Comparison of ENCODE assay signal across 28 cellular contexts in genomic region chr15:101171954-101172353, GRCh38.
DNase-seq lines count a peak whose midpoint lies in the region; ATAC-seq and TF ChIP-seq lines count a peak whose summit lies in the region.
"Had no signal": no experiment of that assay in that cellular context is flagged by ENCODE, and none has a peak within 500 bp of the region (broad histone marks: within the 10 kb centered on the region; RNA-seq: fewer than 3 reads in every experiment).

No MANE protein-coding gene starts in this region.

- H3K9me3 ChIP-seq in SK-N-MC (ENCODE audit: low read depth, low read length) = no peaks in the 10 kb centered on the region
- H3K9me3 ChIP-seq: left lung, Peyer's patch, SJCRH30, transverse colon had no signal

- H3K27me3 Mint-ChIP-seq in activated naive CD8-positive, alpha-beta T cell = no peaks in the 10 kb centered on the region
- no peaks in the 10 kb centered on the region for H3K27me3 Mint-ChIP-seq in activated naive CD8-positive, alpha-beta T cell treated with anti-CD3 and anti-CD28 coated beads for 36 hours
- H3K27me3 Mint-ChIP-seq in glutamatergic neuron (ENCODE audit: unreplicated experiment) (peaks cover 24% of the 10 kb centered on the region), osteocyte (ENCODE audit: unreplicated experiment) (no peaks in the 10 kb centered on the region)
- H3K27me3 Mint-ChIP-seq: activated CD4-positive, alpha-beta memory T cell treated with anti-CD3 and anti-CD28 coated beads, Interleukin-2, amount 10 ng/mL, durations not matched to agents 7 days and 5 days; activated naive CD4-positive, alpha-beta T cell treated with anti-CD3 and anti-CD28 coated beads, Interleukin-2, amount 50 U/mL, for 24 hours; activated T-helper 17 cell treated with anti-CD3 and anti-CD28 coated beads, Interleukin-2, amount 50 U/mL, for 72 hours; naive B cell; stimulated activated naive CD8-positive, alpha-beta T cell treated with anti-CD3 and anti-CD28 coated beads, Interleukin-15, amount 100 ng/mL, for 72 hours had no signal

- no peak for DNase-seq in activated naive CD8-positive, alpha-beta T cell treated with anti-CD3 and anti-CD28 coated beads for 36 hours
- no peak for DNase-seq in SK-N-MC (ENCODE audit: low read depth, low spot score)
- DNase-seq in glutamatergic neuron = no peak
- no peak for DNase-seq in ecto neural progenitor cell (ENCODE audit: low spot score)
- no peak for DNase-seq in osteocyte (ENCODE audit: extremely low spot score, unreplicated experiment)
- no peak for DNase-seq in NCI-H1092 treated with DMSO at 0.1 percent for 48 hours (lab: John Stamatoyannopoulos, UW)
- DNase-seq: activated CD4-positive, alpha-beta memory T cell treated with anti-CD3 and anti-CD28 coated beads, Interleukin-2, amount 10 ng/mL, durations not matched to agents 7 days and 5 days; activated CD4-positive, CD25-positive, alpha-beta regulatory T cell treated with anti-CD3 and anti-CD28 coated beads, Interleukin-2, amount 50 U/mL, for 72 hours; activated CD8-positive, alpha-beta memory T cell treated with anti-CD3 and anti-CD28 coated beads, Interleukin-2, amount 50 U/mL, for 48 hours; aorta; caudate nucleus; cortex of kidney; DMS53; HCEC 1CT; KG1; left lung; mesenchymal stem cell; naive B cell; NCI-H1694 treated with DMSO at 0.1 percent for 48 hours; Peyer's patch; stimulated activated naive CD8-positive, alpha-beta T cell treated with anti-CD3 and anti-CD28 coated beads, Interleukin-15, amount 100 ng/mL, for 72 hours; transverse colon had no signal

- H3K4me3 Mint-ChIP-seq in activated naive CD8-positive, alpha-beta T cell = no peak overlapping the region
- H3K4me3 Mint-ChIP-seq in activated naive CD8-positive, alpha-beta T cell treated with anti-CD3 and anti-CD28 coated beads for 36 hours = no peak overlapping the region
- peak overlapping the region; percentile 57 for H3K4me3 Mint-ChIP-seq in glutamatergic neuron (ENCODE audit: unreplicated experiment)
- H3K4me3 Mint-ChIP-seq in osteocyte (ENCODE audit: unreplicated experiment) = no peak overlapping the region
- H3K4me3 Mint-ChIP-seq: activated CD4-positive, alpha-beta memory T cell treated with anti-CD3 and anti-CD28 coated beads, Interleukin-2, amount 10 ng/mL, durations not matched to agents 7 days and 5 days; activated naive CD4-positive, alpha-beta T cell treated with anti-CD3 and anti-CD28 coated beads, Interleukin-2, amount 50 U/mL, for 24 hours; activated T-helper 17 cell treated with anti-CD3 and anti-CD28 coated beads, Interleukin-2, amount 50 U/mL, for 72 hours; naive B cell; stimulated activated naive CD8-positive, alpha-beta T cell treated with anti-CD3 and anti-CD28 coated beads, Interleukin-15, amount 100 ng/mL, for 72 hours had no signal

- H3K27ac Mint-ChIP-seq in activated naive CD8-positive, alpha-beta T cell = peak overlapping the region; percentile 64
- H3K27ac Mint-ChIP-seq in activated naive CD8-positive, alpha-beta T cell treated with anti-CD3 and anti-CD28 coated beads for 36 hours = no peak overlapping the region
- H3K27ac Mint-ChIP-seq in glutamatergic neuron (ENCODE audit: unreplicated experiment) = peak overlapping the region; percentile 60
- no peak overlapping the region for H3K27ac Mint-ChIP-seq in osteocyte (ENCODE audit: unreplicated experiment)
- H3K27ac Mint-ChIP-seq: activated CD4-positive, alpha-beta memory T cell treated with anti-CD3 and anti-CD28 coated beads, Interleukin-2, amount 10 ng/mL, durations not matched to agents 7 days and 5 days; activated naive CD4-positive, alpha-beta T cell treated with anti-CD3 and anti-CD28 coated beads, Interleukin-2, amount 50 U/mL, for 24 hours; activated T-helper 17 cell treated with anti-CD3 and anti-CD28 coated beads, Interleukin-2, amount 50 U/mL, for 72 hours; stimulated activated naive CD8-positive, alpha-beta T cell treated with anti-CD3 and anti-CD28 coated beads, Interleukin-15, amount 100 ng/mL, for 72 hours had no signal

- peaks cover 5% of the 10 kb centered on the region for H3K36me3 Mint-ChIP-seq in activated naive CD8-positive, alpha-beta T cell
- peaks cover 13% of the 10 kb centered on the region for H3K36me3 Mint-ChIP-seq in activated naive CD8-positive, alpha-beta T cell treated with anti-CD3 and anti-CD28 coated beads for 36 hours
- peaks cover 2% of the 10 kb centered on the region for H3K36me3 Mint-ChIP-seq in glutamatergic neuron (ENCODE audit: unreplicated experiment)
- peaks cover 24% of the 10 kb centered on the region for H3K36me3 Mint-ChIP-seq in osteocyte (ENCODE audit: unreplicated experiment)

- no peak overlapping the region for H3K9ac ChIP-seq in SK-N-MC (ENCODE audit: insufficient read length)

- peaks cover 3% of the 10 kb centered on the region; the same call in 1 of the 2 replicates for H3K36me3 ChIP-seq in SK-N-MC (ENCODE audit: insufficient read depth, low read length)
- H3K36me3 ChIP-seq: Peyer's patch, transverse colon had no signal

- no peak for ATAC-seq in GM18511 (IDR thresholded peaks at IDR 0.05; ENCODE audit: unreplicated experiment)
- ATAC-seq: activated T-helper 17 cell treated with anti-CD3 and anti-CD28 coated beads, Interleukin-2, amount 50 U/mL, for 72 hours; left lung; stimulated activated naive CD8-positive, alpha-beta T cell treated with anti-CD3 and anti-CD28 coated beads, Interleukin-15, amount 100 ng/mL, for 72 hours had no signal

- H3K4me1 Mint-ChIP-seq in activated naive CD8-positive, alpha-beta T cell (ENCODE audit: low read depth) = peaks cover 30% of the 10 kb centered on the region
- H3K4me1 Mint-ChIP-seq in activated naive CD8-positive, alpha-beta T cell treated with anti-CD3 and anti-CD28 coated beads for 36 hours = peaks cover 40% of the 10 kb centered on the region
- H3K4me1 Mint-ChIP-seq in glutamatergic neuron (ENCODE audit: low read depth, unreplicated experiment) (peaks cover 50% of the 10 kb centered on the region), osteocyte (ENCODE audit: unreplicated experiment) (peaks cover 42% of the 10 kb centered on the region)

- peak overlapping the region; percentile 58; the same call in 1 of the 2 replicates for H3K27ac ChIP-seq in SK-N-MC
- H3K27ac ChIP-seq: A549, Peyer's patch, SJCRH30, transverse colon had no signal

- peak overlapping the region; percentile 60 for H3K4me3 ChIP-seq in SK-N-MC
- H3K4me3 ChIP-seq: A549, left lung, Peyer's patch, SJCRH30, transverse colon had no signal

- no peaks in the 10 kb centered on the region for H3K9me3 Mint-ChIP-seq in activated naive CD8-positive, alpha-beta T cell (ENCODE audit: low read depth)
- H3K9me3 Mint-ChIP-seq in activated naive CD8-positive, alpha-beta T cell treated with anti-CD3 and anti-CD28 coated beads for 36 hours = peaks cover 3% of the 10 kb centered on the region
- H3K9me3 Mint-ChIP-seq in glutamatergic neuron (ENCODE audit: unreplicated experiment) (peaks cover 12% of the 10 kb centered on the region), osteocyte (ENCODE audit: unreplicated experiment) (no peaks in the 10 kb centered on the region)
- H3K9me3 Mint-ChIP-seq: activated naive CD4-positive, alpha-beta T cell treated with anti-CD3 and anti-CD28 coated beads, Interleukin-2, amount 50 U/mL, for 24 hours had no signal

- no peak for TF ChIP-seq CTCF in glutamatergic neuron (IDR thresholded peaks at IDR 0.05; ENCODE audit: partially characterized antibody, unreplicated experiment)
- TF ChIP-seq CTCF in osteocyte (IDR thresholded peaks at IDR 0.05) = no peak

Comparison
In these comparisons a context has a peak if more than half of its experiments do, and no peak if none do; other contexts are left out.
1. H3K27ac Mint-ChIP-seq: peak in activated naive CD8-positive, alpha-beta T cell (single experiment) and glutamatergic neuron (single experiment); none in activated naive CD8-positive, alpha-beta T cell treated with anti-CD3 and anti-CD28 coated beads for 36 hours (single experiment) and osteocyte (single experiment).